ENCODE assay signal across 8 cellular contexts in genomic region chr22:33920927-33921575, GRCh38. TPM values are rescaled to one million over a fixed set of nuclear protein-coding genes. Genes with fewer than 3 reads are reported as not detected.
DNase-seq lines count a peak whose midpoint lies in the region; ATAC-seq and TF ChIP-seq lines count a peak whose summit lies in the region.

No MANE protein-coding gene starts in this region.

- CTCF ChIA-PET in naive thymus-derived CD4-positive, alpha-beta T cell (lab: Charles Lee): no interaction called here

- H3K4me3 ChIP-seq in HUES64 (ENCODE audit: low read length): peak overlapping the region; percentile 72
- peak overlapping the region; percentile 53 to 98 (median 74) for H3K4me3 ChIP-seq in Peyer's patch
- peak overlapping the region; percentile 59 for H3K4me3 ChIP-seq in fibroblast of mammary gland (ENCODE audit: control insufficient read depth, low read depth, low read length)
- peak overlapping the region; percentile 61 for H3K4me3 ChIP-seq in naive thymus-derived CD4-positive, alpha-beta T cell (ENCODE audit: low read length)

- peak overlapping the region; percentile 75 for H3K9ac ChIP-seq in HUES64 (ENCODE audit: low read depth, low read length)

- H3K36me3 ChIP-seq in HUES64 (ENCODE audit: insufficient read depth, low read length) (no peaks in the 10 kb centered on the region), Peyer's patch (no peaks in the 10 kb centered on the region)
- no peaks in the 10 kb centered on the region for H3K36me3 ChIP-seq in naive thymus-derived CD4-positive, alpha-beta T cell (ENCODE audit: control insufficient read depth in 2 of 3, insufficient read depth in 3 of 3, low read length in 3 of 3)

- H3K9me3 ChIP-seq in HUES64 (ENCODE audit: insufficient read depth, low read depth, low read length): no peaks in the 10 kb centered on the region
- H3K9me3 ChIP-seq in Peyer's patch: no peaks in the 10 kb centered on the region
- no peaks in the 10 kb centered on the region for H3K9me3 ChIP-seq in naive thymus-derived CD4-positive, alpha-beta T cell (ENCODE audit: control insufficient read depth in 2 of 3, low read length in 3 of 3)

- DNase-seq in COR-L47 (lab: John Stamatoyannopoulos, UW): peak; percentile 35
- DNase-seq in Peyer's patch: peak; percentile 94 to 99 (median 99)
- DNase-seq in activated T-helper 2 cell treated with anti-CD3 and anti-CD28 coated beads, Interferon-gamma antibody, Interleukin-2, Interleukin-4, amounts not matched to agents 10 μg/mL and 5 μg/mL and 100 μg/mL, durations not matched to agents 14 hours and 24 hours and 36 hours (ENCODE audit: low spot score): peak; percentile 76
- DNase-seq in fibroblast of mammary gland (ENCODE audit: low read depth): peak; percentile 90
- peak; percentile 53 to 85 (median 75) for DNase-seq in naive thymus-derived CD4-positive, alpha-beta T cell
- peak; percentile 81 to 88 for DNase-seq in stimulated activated CD8-positive, alpha-beta memory T cell treated with anti-CD3 and anti-CD28 coated beads, Interleukin-7, amount 100 ng/mL, for 48 hours (ENCODE audit: extremely low read depth in 1 of 2, low read depth in 1 of 2)

- no peaks in the 10 kb centered on the region for H3K9me3 Mint-ChIP-seq in activated T-helper 2 cell treated with anti-CD3 and anti-CD28 coated beads, Interferon-gamma antibody, Interleukin-2, Interleukin-4, amounts not matched to agents 10 μg/mL and 5 μg/mL and 100 μg/mL, durations not matched to agents 14 hours and 24 hours and 36 hours
- peaks cover 0 to 10% (median 0%) of the 10 kb centered on the region in 11 donors for H3K9me3 Mint-ChIP-seq in naive thymus-derived CD4-positive, alpha-beta T cell

- POLR2A ChIA-PET in naive thymus-derived CD4-positive, alpha-beta T cell (lab: Charles Lee): no interaction called here

- H3K4me1 Mint-ChIP-seq in activated T-helper 2 cell treated with anti-CD3 and anti-CD28 coated beads, Interferon-gamma antibody, Interleukin-2, Interleukin-4, amounts not matched to agents 10 μg/mL and 5 μg/mL and 100 μg/mL, durations not matched to agents 14 hours and 24 hours and 36 hours (ENCODE audit: low read depth): peaks cover 5% of the 10 kb centered on the region
- H3K4me1 Mint-ChIP-seq in naive thymus-derived CD4-positive, alpha-beta T cell: peaks cover 9 to 33% (median 22%) of the 10 kb centered on the region in 7 donors

- under 1% methylated on average over 72 of the region's 72 CpGs for WGBS in HUES64

- H3K27ac Mint-ChIP-seq in activated T-helper 2 cell treated with anti-CD3 and anti-CD28 coated beads, Interferon-gamma antibody, Interleukin-2, Interleukin-4, amounts not matched to agents 10 μg/mL and 5 μg/mL and 100 μg/mL, durations not matched to agents 14 hours and 24 hours and 36 hours: no peak overlapping the region
- H3K27ac Mint-ChIP-seq in naive thymus-derived CD4-positive, alpha-beta T cell: no peak overlapping the region

- 0 out of 2 replicates have a peak overlapping the region, but pooled peaks have one; percentile 12 for H3K27ac ChIP-seq in HUES64 (ENCODE audit: low read depth, low read length)
- peak overlapping the region; percentile 63 to 83 (median 78) for H3K27ac ChIP-seq in Peyer's patch
- no peak overlapping the region for H3K27ac ChIP-seq in naive thymus-derived CD4-positive, alpha-beta T cell (ENCODE audit: low read depth, low read length)

- H3K27me3 Mint-ChIP-seq in activated T-helper 2 cell treated with anti-CD3 and anti-CD28 coated beads, Interferon-gamma antibody, Interleukin-2, Interleukin-4, amounts not matched to agents 10 μg/mL and 5 μg/mL and 100 μg/mL, durations not matched to agents 14 hours and 24 hours and 36 hours (ENCODE audit: low read depth): peaks cover 47% of the 10 kb centered on the region
- peaks cover 53 to 69% (median 62%) of the 10 kb centered on the region in 5 donors for H3K27me3 Mint-ChIP-seq in naive thymus-derived CD4-positive, alpha-beta T cell

- H3K4me3 Mint-ChIP-seq in activated T-helper 2 cell treated with anti-CD3 and anti-CD28 coated beads, Interferon-gamma antibody, Interleukin-2, Interleukin-4, amounts not matched to agents 10 μg/mL and 5 μg/mL and 100 μg/mL, durations not matched to agents 14 hours and 24 hours and 36 hours (ENCODE audit: low read depth): peak overlapping the region; percentile 60
- peak overlapping the region; percentile 65 to 93 (median 84) for H3K4me3 Mint-ChIP-seq in naive thymus-derived CD4-positive, alpha-beta T cell

- H3K27me3 ChIP-seq in HUES64 (ENCODE audit: insufficient read depth, low read length) (peaks cover 8% of the 10 kb centered on the region), Peyer's patch (no peaks in the 10 kb centered on the region)
- H3K27me3 ChIP-seq in naive thymus-derived CD4-positive, alpha-beta T cell (ENCODE audit: control insufficient read depth in 2 of 2, insufficient read depth in 2 of 2, low read length in 2 of 2): peaks cover 4% of the 10 kb centered on the region in 2 donors

- ATAC-seq in GM21447 (IDR thresholded peaks at IDR 0.05; ENCODE audit: unreplicated experiment): peak; percentile 54
- peak; percentile 95 for ATAC-seq in naive thymus-derived CD4-positive, alpha-beta T cell

- H3K36me3 Mint-ChIP-seq in activated T-helper 2 cell treated with anti-CD3 and anti-CD28 coated beads, Interferon-gamma antibody, Interleukin-2, Interleukin-4, amounts not matched to agents 10 μg/mL and 5 μg/mL and 100 μg/mL, durations not matched to agents 14 hours and 24 hours and 36 hours (ENCODE audit: low read depth): no peaks in the 10 kb centered on the region
- H3K36me3 Mint-ChIP-seq in naive thymus-derived CD4-positive, alpha-beta T cell: peaks cover 0 to 10% (median 0%) of the 10 kb centered on the region in 5 donors

- peak; percentile 59 to 86 for TF ChIP-seq POLR2A in Peyer's patch (IDR thresholded peaks at IDR 0.05)

- H3K4me1 ChIP-seq in HUES64 (ENCODE audit: insufficient read depth, low read length) (peaks cover 41% of the 10 kb centered on the region), Peyer's patch (peaks cover 0 to 28% (median 3%) of the 10 kb centered on the region in 4 donors)
- peaks cover 0 to 14% of the 10 kb centered on the region in 2 donors for H3K4me1 ChIP-seq in naive thymus-derived CD4-positive, alpha-beta T cell (ENCODE audit: control insufficient read depth in 2 of 2, insufficient read depth in 2 of 2, low read length in 2 of 2)

- intact Hi-C loops in activated T-helper 2 cell treated with anti-CD3 and anti-CD28 coated beads, Interferon-gamma antibody, Interleukin-2, Interleukin-4, amounts not matched to agents 10 μg/mL and 5 μg/mL and 100 μg/mL, durations not matched to agents 14 hours and 24 hours and 36 hours (cut with micrococcal nuclease): loop anchor here (5.0 kb wide), 1 partner anchor 1101 kb away; no protein-coding TSS in a partner anchor
- intact Hi-C loops in naive thymus-derived CD4-positive, alpha-beta T cell (cut with micrococcal nuclease): no loop called here

- no peak for TF ChIP-seq CTCF in Peyer's patch (IDR thresholded peaks at IDR 0.05)
- no peak for TF ChIP-seq CTCF in fibroblast of mammary gland (conservative IDR thresholded peaks at IDR 0.05; ENCODE audit: control insufficient read depth, insufficient read depth, low read depth, low read length)

RNA-seq across cellular contexts. Expression of gene LARGE1, which starts 0.8 kb away (rescaled TPM):
- polyA plus RNA-seq in HUES64 (2013, experiment 1 of 2): 28.9 TPM
- 30.0 TPM for polyA plus RNA-seq in HUES64 (2013, experiment 2 of 2)
- 100 to 1,000 TPM in 2 of 4 donors, 10 to 100 TPM in 2; 78.1 to 156 (median 104) TPM for total RNA-seq in Peyer's patch
- total RNA-seq in activated T-helper 2 cell treated with anti-CD3 and anti-CD28 coated beads, Interferon-gamma antibody, Interleukin-2, Interleukin-4, amounts not matched to agents 10 μg/mL and 5 μg/mL and 100 μg/mL, durations not matched to agents 14 hours and 24 hours and 36 hours: 0.39 and 0.89 TPM in 2 replicates
- total RNA-seq in naive thymus-derived CD4-positive, alpha-beta T cell: 1 to 10 TPM in 4 of 5 experiments, not detected in 1; 2.3 to 4.8 (median 3.0) TPM
- not detected for polyA plus RNA-seq in naive thymus-derived CD4-positive, alpha-beta T cell

Comparison
In these comparisons a context has a peak if more than half of its experiments do, and no peak if none do; other contexts are left out.
1. DNase-seq: peak in every context shown above with its lines; median percentile 99 in Peyer's patch; 90 in fibroblast of mammary gland; 84 in stimulated activated CD8-positive, alpha-beta memory T cell treated with anti-CD3 and anti-CD28 coated beads, Interleukin-7, amount 100 ng/mL, for 48 hours; 76 in activated T-helper 2 cell treated with anti-CD3 and anti-CD28 coated beads, Interferon-gamma antibody, Interleukin-2, Interleukin-4, amounts not matched to agents 10 μg/mL and 5 μg/mL and 100 μg/mL, durations not matched to agents 14 hours and 24 hours and 36 hours; 75 in naive thymus-derived CD4-positive, alpha-beta T cell; 35 in COR-L47.
2. RNA of gene LARGE1, which starts 0.8 kb away (total RNA-seq): 78.1 to 156 TPM in Peyer's patch; 2.3 to 4.8 TPM in naive thymus-derived CD4-positive, alpha-beta T cell and 0.39 to 0.89 TPM in activated T-helper 2 cell treated with anti-CD3 and anti-CD28 coated beads, Interferon-gamma antibody, Interleukin-2, Interleukin-4, amounts not matched to agents 10 μg/mL and 5 μg/mL and 100 μg/mL, durations not matched to agents 14 hours and 24 hours and 36 hours; every median in the first group is over 10 times any median in the second.
3. Peak in every context shown above with its lines, with median percentiles within 50 percentile points of each other: H3K4me3 ChIP-seq.